ENCODE assay signal across 14 cellular contexts in genomic region chr1:201707027-201707426, GRCh38.
DNase-seq lines count a peak whose midpoint lies in the region; ATAC-seq and TF ChIP-seq lines count a peak whose summit lies in the region.
"Had no signal": no experiment of that assay in that cellular context is flagged by ENCODE, and none has a peak within 500 bp of the region (broad histone marks: within the 10 kb centered on the region; RNA-seq: fewer than 3 reads in every experiment).

No MANE protein-coding gene starts in this region.

- H4K8ac ChIP-seq in mesenchymal stem cell (ENCODE audit: low read length): peak overlapping the region; percentile 47

- POLR2A ChIA-PET in PC-9 (lab: Charles Lee; ENCODE audit: unreplicated experiment): no interaction called here

- peaks cover under 1% of the 10 kb centered on the region for H3K9me3 Mint-ChIP-seq in stimulated activated memory B cell treated with anti-CD40 and anti-IgM and Interleukin-4, amounts not matched to agents 10 μg/mL and 1 μg/mL and 100 μg/mL, for 72 hours
- H3K9me3 Mint-ChIP-seq: GM23338 had no signal

- no peaks in the 10 kb centered on the region for H3K27me3 ChIP-seq in BLaER1
- H3K27me3 ChIP-seq in adipocyte (replicated peaks; ENCODE audit: control insufficient read depth, insufficient read depth, low read length): no peaks in the 10 kb centered on the region
- H3K27me3 ChIP-seq in mesenchymal stem cell (ENCODE audit: control insufficient read depth in 1 of 2, insufficient read depth in 1 of 2, low read length in 2 of 2): no peaks in the 10 kb centered on the region
- no peaks in the 10 kb centered on the region for H3K27me3 ChIP-seq in PC-9 (ENCODE audit: insufficient read depth, low read depth)

- 97% methylated on average over 7 of the region's 7 CpGs for WGBS in mesenchymal stem cell

- H2BK120ac ChIP-seq in mesenchymal stem cell (ENCODE audit: low read depth, low read length): no peak overlapping the region

- H4K20me1 ChIP-seq in BLaER1 (peaks cover 45% of the 10 kb centered on the region), PC-9 (ENCODE audit: insufficient read depth) (0 out of 2 replicates have a peak, but pooled peaks cover 4% of the 10 kb centered on the region)

- H3K4me3 Mint-ChIP-seq in stimulated activated memory B cell treated with anti-CD40 and anti-IgM and Interleukin-4, amounts not matched to agents 10 μg/mL and 1 μg/mL and 100 μg/mL, for 72 hours: no peak overlapping the region
- H3K4me3 Mint-ChIP-seq: CD4-positive, CD25-positive, alpha-beta regulatory T cell; GM23338 had no signal

- H2BK15ac ChIP-seq in mesenchymal stem cell (ENCODE audit: low read depth, poor library complexity, severe bottlenecking): no peak overlapping the region

- no TSS peak for BruUV-seq in PC-9 (replicated peaks; lab: Mats Ljungman, UMichigan)

- H3K4me3 ChIP-seq in BLaER1 (no peak overlapping the region), adipocyte (ENCODE audit: low read length) (no peak overlapping the region), mesenchymal stem cell (ENCODE audit: insufficient read depth in 1 of 2, low read depth in 1 of 2, low read length in 2 of 2) (no peak overlapping the region), PC-9 (no peak overlapping the region)
- H3K4me3 ChIP-seq: GM12878, GM23338 had no signal

- H3K36me3 ChIP-seq in BLaER1 (no peaks in the 10 kb centered on the region), adipocyte (ENCODE audit: control insufficient read depth, insufficient read depth, low read length, severe bottlenecking) (no peaks in the 10 kb centered on the region), mesenchymal stem cell (ENCODE audit: control insufficient read depth in 1 of 2, insufficient read depth in 2 of 2, low read depth in 1 of 2, low read length in 2 of 2) (peaks cover under 1 to 10% of the 10 kb centered on the region in 2 experiments), PC-9 (ENCODE audit: low read depth) (no peaks in the 10 kb centered on the region)

- H2AK5ac ChIP-seq in mesenchymal stem cell (ENCODE audit: low read length, severe bottlenecking): no peak overlapping the region

- H3K4me1 ChIP-seq in BLaER1: peaks cover 100% of the 10 kb centered on the region
- peaks cover 95% of the 10 kb centered on the region for H3K4me1 ChIP-seq in adipocyte (ENCODE audit: control insufficient read depth, insufficient read depth, low read length)
- H3K4me1 ChIP-seq in mesenchymal stem cell (ENCODE audit: control insufficient read depth, insufficient read depth, low read depth, low read length): peaks cover 38% of the 10 kb centered on the region
- peaks cover 2% of the 10 kb centered on the region for H3K4me1 ChIP-seq in PC-9 (replicated peaks; ENCODE audit: insufficient read depth)

- H3K9me3 ChIP-seq in BLaER1 (no peaks in the 10 kb centered on the region), adipocyte (ENCODE audit: control insufficient read depth, low read length) (no peaks in the 10 kb centered on the region), mesenchymal stem cell (ENCODE audit: control insufficient read depth, low read length) (no peaks in the 10 kb centered on the region), PC-9 (ENCODE audit: insufficient read depth, low read depth) (no peaks in the 10 kb centered on the region)

- peaks cover 34% of the 10 kb centered on the region for H3K79me1 ChIP-seq in mesenchymal stem cell (replicated peaks; ENCODE audit: low read length, poor library complexity, severe bottlenecking)

- H2BK12ac ChIP-seq in mesenchymal stem cell (ENCODE audit: low read length in 2 of 2): peak overlapping the region in 1 of 2 experiments; percentile 10

- peak overlapping the region; percentile 30 for H4K91ac ChIP-seq in mesenchymal stem cell (ENCODE audit: low read length)

- no peak overlapping the region for H3K27ac Mint-ChIP-seq in stimulated activated memory B cell treated with anti-CD40 and anti-IgM and Interleukin-4, amounts not matched to agents 10 μg/mL and 1 μg/mL and 100 μg/mL, for 72 hours
- H3K27ac Mint-ChIP-seq: CD4-positive, CD25-positive, alpha-beta regulatory T cell; GM23338 had no signal

- H3K23ac ChIP-seq in mesenchymal stem cell (ENCODE audit: low read length in 2 of 2): no peak overlapping the region

- CTCF ChIA-PET in PC-9 (lab: Charles Lee): no interaction called here

- intact Hi-C loops in PC-9 (cut with micrococcal nuclease; ENCODE audit: unreplicated experiment): no loop called here

- H3K4me2 ChIP-seq in BLaER1 (peak overlapping the region; percentile 84), mesenchymal stem cell (ENCODE audit: low read length, poor library complexity, severe bottlenecking) (no peak overlapping the region), PC-9 (no peak overlapping the region)
- H3K4me2 ChIP-seq: GM23338 had no signal

- H3K79me2 ChIP-seq in PC-9 (ENCODE audit: low read depth): no peaks in the 10 kb centered on the region

- no peak overlapping the region for H3K9ac ChIP-seq in BLaER1
- peak overlapping the region; percentile 27 for H3K9ac ChIP-seq in adipocyte (ENCODE audit: low read length)
- no peak overlapping the region for H3K9ac ChIP-seq in mesenchymal stem cell (ENCODE audit: low read length)

- H3F3A ChIP-seq in PC-9 (ENCODE audit: insufficient read depth, low read depth): no peaks in the 10 kb centered on the region

- no peak overlapping the region for H2BK5ac ChIP-seq in mesenchymal stem cell (ENCODE audit: low read depth, low read length, poor library complexity, severe bottlenecking)

- H3K27me3 Mint-ChIP-seq in stimulated activated memory B cell treated with anti-CD40 and anti-IgM and Interleukin-4, amounts not matched to agents 10 μg/mL and 1 μg/mL and 100 μg/mL, for 72 hours: peaks cover 17% of the 10 kb centered on the region
- H3K27me3 Mint-ChIP-seq: CD4-positive, CD25-positive, alpha-beta regulatory T cell had no signal

- ATAC-seq in stimulated activated naive CD8-positive, alpha-beta T cell treated with anti-CD3 and anti-CD28 coated beads, Interleukin-15, Interleukin-2, amounts not matched to agents 100 U/mL and 50 U/mL, for 24 hours: no peak
- ATAC-seq in stimulated activated memory B cell treated with anti-CD40 and anti-IgM and Interleukin-4, amounts not matched to agents 10 μg/mL and 1 μg/mL and 100 μg/mL, for 72 hours: no peak
- ATAC-seq: GM12878, GM23338 had no signal

- H3K4me1 Mint-ChIP-seq in stimulated activated memory B cell treated with anti-CD40 and anti-IgM and Interleukin-4, amounts not matched to agents 10 μg/mL and 1 μg/mL and 100 μg/mL, for 72 hours: no peaks in the 10 kb centered on the region

- peak overlapping the region in 1 of 2 experiments; percentile 62 for H3K4ac ChIP-seq in mesenchymal stem cell (ENCODE audit: low read depth in 1 of 2, low read length in 2 of 2)

- H3K27ac ChIP-seq in BLaER1 (peak overlapping the region; percentile 47), mesenchymal stem cell (ENCODE audit: low read length, poor library complexity, severe bottlenecking) (no peak overlapping the region), substantia nigra (ENCODE audit: low read depth, low read length, poor library complexity, severe bottlenecking) (peak overlapping the region; percentile 19), PC-9 (no peak overlapping the region)
- H3K27ac ChIP-seq: 22Rv1 had no signal

- H3K14ac ChIP-seq in mesenchymal stem cell (ENCODE audit: low read length in 2 of 2): peak overlapping the region in 1 of 2 experiments; percentile 28

- no peak for TF ChIP-seq CTCF in PC-9 (conservative IDR thresholded peaks at IDR 0.05)

- DNase-seq in adipocyte (ENCODE audit: low read depth) (no peak), mesenchymal stem cell (no peak), substantia nigra (lab: John Stamatoyannopoulos, UW) (no peak), PC-9 (no peak)
- DNase-seq in stimulated activated naive CD8-positive, alpha-beta T cell treated with anti-CD3 and anti-CD28 coated beads, Interleukin-15, Interleukin-2, amounts not matched to agents 100 U/mL and 50 U/mL, for 24 hours: no peak
- DNase-seq: Calu3; CD4-positive, CD25-positive, alpha-beta regulatory T cell; DMS 273 treated with DMSO at 0.1 percent for 48 hours; H7 had no signal

- H3K18ac ChIP-seq in mesenchymal stem cell (ENCODE audit: low read depth in 1 of 2, low read length in 2 of 2): peak overlapping the region in 1 of 2 experiments; percentile 69

- H3K36me3 Mint-ChIP-seq in stimulated activated memory B cell treated with anti-CD40 and anti-IgM and Interleukin-4, amounts not matched to agents 10 μg/mL and 1 μg/mL and 100 μg/mL, for 72 hours: no peaks in the 10 kb centered on the region
- H3K36me3 Mint-ChIP-seq: CD4-positive, CD25-positive, alpha-beta regulatory T cell had no signal

- no peak overlapping the region for H2AFZ ChIP-seq in mesenchymal stem cell (ENCODE audit: low read depth, low read length)
- no peak overlapping the region for H2AFZ ChIP-seq in PC-9
- H2AFZ ChIP-seq: GM23338 had no signal

- no peaks in the 10 kb centered on the region for H3K9me2 ChIP-seq in PC-9 (ENCODE audit: insufficient read depth)

Comparison
In these comparisons a context has a peak if more than half of its experiments do, and no peak if none do; other contexts are left out.
1. H3K27ac ChIP-seq: peak in BLaER1 (single experiment) and substantia nigra (single experiment); none in mesenchymal stem cell (single experiment) and PC-9 (single experiment).